1 cellular context compared by ENCODE assay signal in the genomic region with DNA sequence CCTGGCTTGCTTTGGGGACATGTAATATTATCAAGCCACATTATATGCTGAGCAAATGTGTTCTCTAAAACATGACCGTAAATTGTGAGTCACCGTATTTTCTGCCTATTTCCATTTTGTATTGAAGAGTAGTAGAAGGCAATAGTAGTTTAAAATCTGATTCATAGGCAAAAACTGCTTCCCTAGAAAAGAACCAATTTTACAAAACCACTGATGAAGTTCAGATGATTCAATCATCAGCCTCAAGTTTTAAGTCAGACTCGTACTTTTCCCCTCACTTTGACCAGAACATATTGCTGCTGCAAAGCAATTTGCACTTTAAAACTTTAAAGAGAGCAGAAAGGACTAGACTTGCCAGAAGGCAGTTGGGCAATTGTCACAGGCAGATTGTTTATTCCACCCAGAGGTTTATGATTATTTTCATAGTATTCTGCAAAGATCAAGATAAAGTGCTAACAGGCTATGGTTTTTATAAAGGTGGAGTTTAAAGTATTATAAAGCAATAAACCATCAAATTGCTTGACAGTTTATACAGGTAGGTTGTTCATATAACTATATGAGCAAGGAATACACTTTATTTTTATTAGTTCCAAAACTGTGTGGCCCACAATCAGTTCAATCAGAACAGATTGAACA.
TF ChIP-seq lines count a peak whose summit lies in the region.

No MANE protein-coding gene starts in this region.

TF ChIP-seq in HepG2, 621 proteins besides CTCF, POLR2A, EP300 and RAD21 (continued from another document):
- TF ChIP-seq HES4 (CRISPR knock-in tag; IDR thresholded peaks at IDR 0.05; ENCODE audit: borderline replicate concordance), result no peak
- TF ChIP-seq MTA3 (CRISPR knock-in tag; IDR thresholded peaks at IDR 0.05), result no peak
- TF ChIP-seq ZNF251 (CRISPR knock-in tag; IDR thresholded peaks at IDR 0.05), result no peak
- TF ChIP-seq, protein P1, sequence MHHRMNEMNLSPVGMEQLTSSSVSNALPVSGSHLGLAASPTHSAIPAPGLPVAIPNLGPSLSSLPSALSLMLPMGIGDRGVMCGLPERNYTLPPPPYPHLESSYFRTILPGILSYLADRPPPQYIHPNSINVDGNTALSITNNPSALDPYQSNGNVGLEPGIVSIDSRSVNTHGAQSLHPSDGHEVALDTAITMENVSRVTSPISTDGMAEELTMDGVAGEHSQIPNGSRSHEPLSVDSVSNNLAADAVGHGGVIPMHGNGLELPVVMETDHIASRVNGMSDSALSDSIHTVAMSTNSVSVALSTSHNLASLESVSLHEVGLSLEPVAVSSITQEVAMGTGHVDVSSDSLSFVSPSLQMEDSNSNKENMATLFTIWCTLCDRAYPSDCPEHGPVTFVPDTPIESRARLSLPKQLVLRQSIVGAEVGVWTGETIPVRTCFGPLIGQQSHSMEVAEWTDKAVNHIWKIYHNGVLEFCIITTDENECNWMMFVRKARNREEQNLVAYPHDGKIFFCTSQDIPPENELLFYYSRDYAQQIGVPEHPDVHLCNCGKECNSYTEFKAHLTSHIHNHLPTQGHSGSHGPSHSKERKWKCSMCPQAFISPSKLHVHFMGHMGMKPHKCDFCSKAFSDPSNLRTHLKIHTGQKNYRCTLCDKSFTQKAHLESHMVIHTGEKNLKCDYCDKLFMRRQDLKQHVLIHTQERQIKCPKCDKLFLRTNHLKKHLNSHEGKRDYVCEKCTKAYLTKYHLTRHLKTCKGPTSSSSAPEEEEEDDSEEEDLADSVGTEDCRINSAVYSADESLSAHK (CRISPR knock-in tag; IDR thresholded peaks at IDR 0.05; ENCODE audit: borderline replicate concordance), result no peak
- no peak for TF ChIP-seq ZNF652 (CRISPR knock-in tag; IDR thresholded peaks at IDR 0.05; ENCODE audit: borderline replicate concordance, low read depth)
- TF ChIP-seq ZNF224 (CRISPR knock-in tag; IDR thresholded peaks at IDR 0.05), result no peak
- no peak for TF ChIP-seq ZBTB39 (CRISPR knock-in tag; IDR thresholded peaks at IDR 0.05)
- no peak for TF ChIP-seq YEATS4 (CRISPR knock-in tag; IDR thresholded peaks at IDR 0.05; ENCODE audit: borderline replicate concordance)
- TF ChIP-seq, protein P2, sequence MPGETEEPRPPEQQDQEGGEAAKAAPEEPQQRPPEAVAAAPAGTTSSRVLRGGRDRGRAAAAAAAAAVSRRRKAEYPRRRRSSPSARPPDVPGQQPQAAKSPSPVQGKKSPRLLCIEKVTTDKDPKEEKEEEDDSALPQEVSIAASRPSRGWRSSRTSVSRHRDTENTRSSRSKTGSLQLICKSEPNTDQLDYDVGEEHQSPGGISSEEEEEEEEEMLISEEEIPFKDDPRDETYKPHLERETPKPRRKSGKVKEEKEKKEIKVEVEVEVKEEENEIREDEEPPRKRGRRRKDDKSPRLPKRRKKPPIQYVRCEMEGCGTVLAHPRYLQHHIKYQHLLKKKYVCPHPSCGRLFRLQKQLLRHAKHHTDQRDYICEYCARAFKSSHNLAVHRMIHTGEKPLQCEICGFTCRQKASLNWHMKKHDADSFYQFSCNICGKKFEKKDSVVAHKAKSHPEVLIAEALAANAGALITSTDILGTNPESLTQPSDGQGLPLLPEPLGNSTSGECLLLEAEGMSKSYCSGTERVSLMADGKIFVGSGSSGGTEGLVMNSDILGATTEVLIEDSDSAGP (CRISPR knock-in tag; IDR thresholded peaks at IDR 0.05; ENCODE audit: borderline replicate concordance), result no peak
- TF ChIP-seq MED13 (CRISPR knock-in tag; IDR thresholded peaks at IDR 0.05), result no peak
- no peak for TF ChIP-seq CHD2 (IDR thresholded peaks at IDR 0.05; ENCODE audit: low read depth, low read length)
- TF ChIP-seq, protein P3, sequence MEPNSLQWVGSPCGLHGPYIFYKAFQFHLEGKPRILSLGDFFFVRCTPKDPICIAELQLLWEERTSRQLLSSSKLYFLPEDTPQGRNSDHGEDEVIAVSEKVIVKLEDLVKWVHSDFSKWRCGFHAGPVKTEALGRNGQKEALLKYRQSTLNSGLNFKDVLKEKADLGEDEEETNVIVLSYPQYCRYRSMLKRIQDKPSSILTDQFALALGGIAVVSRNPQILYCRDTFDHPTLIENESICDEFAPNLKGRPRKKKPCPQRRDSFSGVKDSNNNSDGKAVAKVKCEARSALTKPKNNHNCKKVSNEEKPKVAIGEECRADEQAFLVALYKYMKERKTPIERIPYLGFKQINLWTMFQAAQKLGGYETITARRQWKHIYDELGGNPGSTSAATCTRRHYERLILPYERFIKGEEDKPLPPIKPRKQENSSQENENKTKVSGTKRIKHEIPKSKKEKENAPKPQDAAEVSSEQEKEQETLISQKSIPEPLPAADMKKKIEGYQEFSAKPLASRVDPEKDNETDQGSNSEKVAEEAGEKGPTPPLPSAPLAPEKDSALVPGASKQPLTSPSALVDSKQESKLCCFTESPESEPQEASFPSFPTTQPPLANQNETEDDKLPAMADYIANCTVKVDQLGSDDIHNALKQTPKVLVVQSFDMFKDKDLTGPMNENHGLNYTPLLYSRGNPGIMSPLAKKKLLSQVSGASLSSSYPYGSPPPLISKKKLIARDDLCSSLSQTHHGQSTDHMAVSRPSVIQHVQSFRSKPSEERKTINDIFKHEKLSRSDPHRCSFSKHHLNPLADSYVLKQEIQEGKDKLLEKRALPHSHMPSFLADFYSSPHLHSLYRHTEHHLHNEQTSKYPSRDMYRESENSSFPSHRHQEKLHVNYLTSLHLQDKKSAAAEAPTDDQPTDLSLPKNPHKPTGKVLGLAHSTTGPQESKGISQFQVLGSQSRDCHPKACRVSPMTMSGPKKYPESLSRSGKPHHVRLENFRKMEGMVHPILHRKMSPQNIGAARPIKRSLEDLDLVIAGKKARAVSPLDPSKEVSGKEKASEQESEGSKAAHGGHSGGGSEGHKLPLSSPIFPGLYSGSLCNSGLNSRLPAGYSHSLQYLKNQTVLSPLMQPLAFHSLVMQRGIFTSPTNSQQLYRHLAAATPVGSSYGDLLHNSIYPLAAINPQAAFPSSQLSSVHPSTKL (CRISPR knock-in tag; IDR thresholded peaks at IDR 0.05), result no peak
- TF ChIP-seq, protein P4, sequence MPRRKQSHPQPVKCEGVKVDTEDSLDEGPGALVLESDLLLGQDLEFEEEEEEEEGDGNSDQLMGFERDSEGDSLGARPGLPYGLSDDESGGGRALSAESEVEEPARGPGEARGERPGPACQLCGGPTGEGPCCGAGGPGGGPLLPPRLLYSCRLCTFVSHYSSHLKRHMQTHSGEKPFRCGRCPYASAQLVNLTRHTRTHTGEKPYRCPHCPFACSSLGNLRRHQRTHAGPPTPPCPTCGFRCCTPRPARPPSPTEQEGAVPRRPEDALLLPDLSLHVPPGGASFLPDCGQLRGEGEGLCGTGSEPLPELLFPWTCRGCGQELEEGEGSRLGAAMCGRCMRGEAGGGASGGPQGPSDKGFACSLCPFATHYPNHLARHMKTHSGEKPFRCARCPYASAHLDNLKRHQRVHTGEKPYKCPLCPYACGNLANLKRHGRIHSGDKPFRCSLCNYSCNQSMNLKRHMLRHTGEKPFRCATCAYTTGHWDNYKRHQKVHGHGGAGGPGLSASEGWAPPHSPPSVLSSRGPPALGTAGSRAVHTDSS (CRISPR knock-in tag; conservative IDR thresholded peaks at IDR 0.05), result no peak
